In genomic region chr10:99235469-99235871, GRCh38 we compare ENCODE assay signal across 10 cellular contexts. TPM values are rescaled to one million over a fixed set of nuclear protein-coding genes. Genes with fewer than 3 reads are reported as not detected.
DNase-seq lines count a peak whose midpoint lies in the region; ATAC-seq and TF ChIP-seq lines count a peak whose summit lies in the region.
"Had no signal": no experiment of that assay in that cellular context is flagged by ENCODE, and none has a peak within 500 bp of the region (broad histone marks: within the 10 kb centered on the region; RNA-seq: fewer than 3 reads in every experiment).

TSS of gene HPSE2 (minus strand) at chr10:99235852.

- H3K4me1 ChIP-seq in CD4-positive, CD25-positive, alpha-beta regulatory T cell (ENCODE audit: control insufficient read depth, insufficient read depth, low read length, poor library complexity, severe bottlenecking) = peaks cover 14% of the 10 kb centered on the region
- peaks cover 6% of the 10 kb centered on the region; the same call in 1 of the 2 replicates for H3K4me1 ChIP-seq in MM.1S (ENCODE audit: low read length)
- H3K4me1 ChIP-seq in ovary (ENCODE audit: insufficient read depth) = peaks cover 6% of the 10 kb centered on the region
- H3K4me1 ChIP-seq in body of pancreas = peaks cover 5% of the 10 kb centered on the region

- H3K4me3 ChIP-seq in CD4-positive, CD25-positive, alpha-beta regulatory T cell (ENCODE audit: low read depth, low read length) = no peak within 1 kb of the TSS
- H3K4me3 ChIP-seq in MM.1S (ENCODE audit: low read length) (peak within 1 kb of the TSS; percentile 71), fibroblast of villous mesenchyme (ENCODE audit: low read depth, low read length) (peak within 1 kb of the TSS; percentile 59), ovary (peak within 1 kb of the TSS; percentile 48), body of pancreas (peak within 1 kb of the TSS in 1 of 2 donors; percentile 5)

- TF ChIP-seq POLR2A in ovary (IDR thresholded peaks at IDR 0.05) (no peak), body of pancreas (IDR thresholded peaks at IDR 0.05) (no peak)

- no peaks in the 10 kb centered on the region for H3K79me2 ChIP-seq in MM.1S (ENCODE audit: low read length)

- no peak for DNase-seq in CD4-positive, CD25-positive, alpha-beta regulatory T cell
- DNase-seq in MM.1S (no peak), fibroblast of villous mesenchyme (ENCODE audit: low read depth) (no peak), ovary (no peak), body of pancreas (no peak), DMS153 treated with DMSO at 0.1 percent for 48 hours (lab: John Stamatoyannopoulos, UW; ENCODE audit: unreplicated experiment) (no peak)
- DNase-seq: cortex of kidney, NCI-H510A had no signal

- no peaks in the 10 kb centered on the region for H3K36me3 Mint-ChIP-seq in CD4-positive, CD25-positive, alpha-beta regulatory T cell

- H3K27me3 ChIP-seq in CD4-positive, CD25-positive, alpha-beta regulatory T cell (ENCODE audit: control insufficient read depth, insufficient read depth, low read length) = peaks cover 45% of the 10 kb centered on the region
- H3K27me3 ChIP-seq in MM.1S (replicated peaks; ENCODE audit: insufficient read depth, low read length) = peaks cover 5% of the 10 kb centered on the region; the same call in 1 of the 2 replicates
- no peaks in the 10 kb centered on the region for H3K27me3 ChIP-seq in ovary
- H3K27me3 ChIP-seq in body of pancreas = peaks cover 0 to 14% of the 10 kb centered on the region in 2 donors

- ATAC-seq in CD4-positive, CD25-positive, alpha-beta regulatory T cell (ENCODE audit: low read depth in 2 of 2) = no peak
- ATAC-seq in body of pancreas = no peak
- no peak for ATAC-seq in HG03196 (IDR thresholded peaks at IDR 0.05; ENCODE audit: unreplicated experiment)
- no peak for ATAC-seq in GM21825 (IDR thresholded peaks at IDR 0.05; ENCODE audit: unreplicated experiment)

- no peak for TF ChIP-seq EP300 in ovary (IDR thresholded peaks at IDR 0.05)

- H3K27ac ChIP-seq in CD4-positive, CD25-positive, alpha-beta regulatory T cell (ENCODE audit: insufficient read depth, low read length, poor library complexity, severe bottlenecking) = no peak within 1 kb of the TSS
- H3K27ac ChIP-seq in MM.1S (ENCODE audit: low read length) (no peak within 1 kb of the TSS), ovary (no peak within 1 kb of the TSS), body of pancreas (no peak within 1 kb of the TSS)

- TF ChIP-seq CTCF in MM.1S (IDR thresholded peaks at IDR 0.05; ENCODE audit: low read length) = no peak
- TF ChIP-seq CTCF in fibroblast of villous mesenchyme (IDR thresholded peaks at IDR 0.05; ENCODE audit: insufficient read depth, low read depth, low read length) = no peak
- no peak for TF ChIP-seq CTCF in ovary (IDR thresholded peaks at IDR 0.05)
- TF ChIP-seq CTCF in body of pancreas (IDR thresholded peaks at IDR 0.05) = no peak

- H3K36me3 ChIP-seq in CD4-positive, CD25-positive, alpha-beta regulatory T cell (ENCODE audit: control insufficient read depth, insufficient read depth, low read length) = no peaks in the 10 kb centered on the region
- H3K36me3 ChIP-seq in MM.1S (replicated peaks; ENCODE audit: insufficient read depth, low read length) = no peaks in the 10 kb centered on the region
- no peaks in the 10 kb centered on the region for H3K36me3 ChIP-seq in ovary
- H3K36me3 ChIP-seq in body of pancreas (replicated peaks in 1 of 2; ENCODE audit: insufficient read depth in 1 of 2, low read depth in 2 of 2) = no peaks in the 10 kb centered on the region

- H3K4me2 ChIP-seq in MM.1S (ENCODE audit: low read depth, low read length) = peak within 1 kb of the TSS; percentile 98

- intact Hi-C loops in ovary (cut with DNase I) (loop anchor here in 1 of 4 donors (5.0 kb wide), 1 partner anchor 768 kb away; no protein-coding TSS in a partner anchor), body of pancreas (cut with DNase I) (no loop called here)

- H3K9me3 ChIP-seq in CD4-positive, CD25-positive, alpha-beta regulatory T cell (ENCODE audit: control insufficient read depth in 2 of 2, low read length in 2 of 2) = no peaks in the 10 kb centered on the region
- no peaks in the 10 kb centered on the region for H3K9me3 ChIP-seq in MM.1S (replicated peaks; ENCODE audit: insufficient read depth, low read length)
- no peaks in the 10 kb centered on the region for H3K9me3 ChIP-seq in ovary
- no peaks in the 10 kb centered on the region for H3K9me3 ChIP-seq in body of pancreas

- no peak within 1 kb of the TSS for H3K27ac Mint-ChIP-seq in CD4-positive, CD25-positive, alpha-beta regulatory T cell

- peak within 1 kb of the TSS; percentile 59; the same call in 1 of the 2 replicates for H3K9ac ChIP-seq in MM.1S (ENCODE audit: low read length)

- peaks cover 9% of the 10 kb centered on the region; the same call in 1 of the 2 replicates for H3F3A ChIP-seq in MM.1S (ENCODE audit: insufficient read depth, low read length)

- 2 to 5% (median 3%) methylated on average over 8 of the region's 8 CpGs for WGBS in ovary, 3 donors
- 8 to 18% methylated on average over 8 of the region's 8 CpGs for WGBS in body of pancreas, 2 donors

- H3K27me3 Mint-ChIP-seq in CD4-positive, CD25-positive, alpha-beta regulatory T cell = peaks cover 81% of the 10 kb centered on the region

- no peaks in the 10 kb centered on the region for H3K9me2 ChIP-seq in MM.1S (replicated peaks; ENCODE audit: insufficient read depth, low read length)

- peaks cover 0 to 2% (median 0%) of the 10 kb centered on the region in 7 donors for H3K9me3 Mint-ChIP-seq in CD4-positive, CD25-positive, alpha-beta regulatory T cell

- peaks cover 0 to 36% (median 8%) of the 10 kb centered on the region in 4 donors for H3K4me1 Mint-ChIP-seq in CD4-positive, CD25-positive, alpha-beta regulatory T cell

- no peaks in the 10 kb centered on the region for H4K20me1 ChIP-seq in MM.1S (ENCODE audit: insufficient read depth, low read length)

- peak within 1 kb of the TSS; percentile 91 for H2AFZ ChIP-seq in MM.1S (ENCODE audit: low read length)

- H3K4me3 Mint-ChIP-seq in CD4-positive, CD25-positive, alpha-beta regulatory T cell = peak within 1 kb of the TSS in 3 of 4 donors; percentile 7 to 46 (median 29)

RNA-seq across cellular contexts. Expression of gene HPSE2, which starts in this region (rescaled TPM):
- total RNA-seq in CD4-positive, CD25-positive, alpha-beta regulatory T cell = not detected
- polyA plus RNA-seq in CD4-positive, CD25-positive, alpha-beta regulatory T cell = under 1 TPM in 2 of 4 donors, not detected in 2; 0.07 to 0.31 TPM
- total RNA-seq in fibroblast of villous mesenchyme (5.6 and 12.2 TPM in 2 replicates), ovary (1 to 10 TPM in 1 of 7 donors, under 1 TPM in 2, not detected in 4; 0.07 to 1.2 (median 0.11) TPM), body of pancreas (not detected)
- under 1 TPM; 0.12 to 0.20 TPM for polyA plus RNA-seq in ovary
